2 cellular contexts compared by ENCODE assay signal in genomic region chr17:73179878-73180277, GRCh38.
TF ChIP-seq lines count a peak whose summit lies in the region.

No MANE protein-coding gene starts in this region.

TF ChIP-seq in IMR-90, 13 proteins besides CTCF, POLR2A, EP300 and RAD21:
- TF ChIP-seq BHLHE40 (IDR thresholded peaks at IDR 0.05; ENCODE audit: low read depth, low read length): no peak
- TF ChIP-seq CHD1 (IDR thresholded peaks at IDR 0.05; ENCODE audit: low read depth, low read length): no peak
- no peak for TF ChIP-seq MAFK (IDR thresholded peaks at IDR 0.05; ENCODE audit: low read depth, low read length)

TF ChIP-seq in neural cell, 6 proteins besides CTCF, POLR2A, EP300 and RAD21:
- TF ChIP-seq SMC3 (conservative IDR thresholded peaks at IDR 0.05; ENCODE audit: poor library complexity) (peak; percentile 12), TAF1 (IDR thresholded peaks at IDR 0.05; ENCODE audit: low read depth) (no peak), REST (IDR thresholded peaks at IDR 0.05; ENCODE audit: borderline replicate concordance) (peak; percentile 42), MXI1 (conservative IDR thresholded peaks at IDR 0.05; ENCODE audit: poor library complexity, severe bottlenecking) (peak; percentile 48), POLR2AphosphoS5 (IDR thresholded peaks at IDR 0.05) (peak; percentile 91), EZH2 (IDR thresholded peaks at IDR 0.05; ENCODE audit: borderline replicate concordance, insufficient read depth, low read length, poor library complexity, severe bottlenecking) (no peak)
